ENCODE assay signal across 20 cellular contexts in the genomic region with DNA sequence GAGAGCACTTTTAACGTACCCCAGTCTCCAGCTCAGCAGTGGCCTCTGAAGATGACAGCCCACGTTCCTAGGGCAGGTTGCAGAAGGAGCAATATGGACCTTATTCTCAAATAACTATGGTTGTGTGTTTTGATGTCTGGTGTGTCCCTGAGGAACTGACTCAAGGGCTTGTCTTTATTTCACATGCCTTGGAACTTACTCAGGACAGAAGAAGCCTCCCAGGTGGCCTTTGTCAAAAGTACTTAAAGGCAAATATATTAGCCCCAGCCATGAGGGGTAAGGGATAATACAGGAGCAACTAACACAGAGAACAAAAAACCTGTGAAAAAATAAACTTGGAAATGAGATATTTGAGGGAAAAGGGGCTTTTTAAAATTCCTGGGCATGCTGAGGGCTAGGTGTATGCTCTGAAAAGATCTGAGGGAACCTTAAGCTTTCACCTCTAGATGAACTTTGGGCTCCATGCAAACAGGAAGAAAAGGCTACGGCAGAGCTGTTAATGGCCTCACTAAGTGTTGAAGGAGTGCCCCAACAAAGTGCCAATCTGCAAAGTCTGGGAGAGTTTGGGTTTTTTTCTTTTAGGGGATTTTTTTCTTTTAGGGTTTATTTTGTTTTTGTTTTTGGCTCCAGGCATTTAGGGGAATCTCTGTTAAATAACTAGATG. TPM values are rescaled to one million over a fixed set of nuclear protein-coding genes. Genes with fewer than 3 reads are reported as not detected.
DNase-seq lines count a peak whose midpoint lies in the region; ATAC-seq and TF ChIP-seq lines count a peak whose summit lies in the region.
"Had no signal": no experiment of that assay in that cellular context is flagged by ENCODE, and none has a peak within 500 bp of the region (broad histone marks: within the 10 kb centered on the region; RNA-seq: fewer than 3 reads in every experiment).

No MANE protein-coding gene starts in this region.

- no peak for TF ChIP-seq CTCF in CD4-positive, alpha-beta T cell (IDR thresholded peaks at IDR 0.05)
- no peak for TF ChIP-seq CTCF in chondrocyte (IDR thresholded peaks at IDR 0.05)
- TF ChIP-seq CTCF in CD8-positive, alpha-beta T cell (IDR thresholded peaks at IDR 0.05) = no peak

- no peak overlapping the region for H3K4me2 ChIP-seq in Karpas-422 (ENCODE audit: low read depth, low read length, poor library complexity, severe bottlenecking)

- no peak overlapping the region for H2AFZ ChIP-seq in Karpas-422 (ENCODE audit: low read length)

- no peak for DNase-seq in CD4-positive, alpha-beta T cell
- DNase-seq in Karpas-422 (no peak), chondrocyte (ENCODE audit: low spot score) (no peak), kidney tubule cell (ENCODE audit: low spot score) (peak; percentile 29)
- no peak for DNase-seq in activated CD8-positive, alpha-beta memory T cell treated with anti-CD3 and anti-CD28 coated beads, Interleukin-2, amount 50 U/mL, for 48 hours
- DNase-seq in CD8-positive, alpha-beta T cell = no peak
- DNase-seq: activated CD8-positive, alpha-beta T cell treated with anti-CD3 and anti-CD28 coated beads, Interleukin-2, amount 10 ng/mL, durations not matched to agents 7 days and 5 days; amniotic stem cell; GF-D8; H7; hippocampal formation; NCI-H1436 treated with DMSO at 0.1 percent for 48 hours; NCI-H524; OCI-M1; stimulated activated CD4-positive, alpha-beta T cell treated with anti-CD3 and anti-CD28 coated beads, Interleukin-1b, Interleukin-23, amount 100 ng/mL, for 48 hours had no signal

- peaks cover 3% of the 10 kb centered on the region for H3K9me3 Mint-ChIP-seq in CD4-positive, alpha-beta T cell
- H3K9me3 Mint-ChIP-seq in chondrocyte (ENCODE audit: low read depth) = peaks cover 5% of the 10 kb centered on the region
- no peaks in the 10 kb centered on the region for H3K9me3 Mint-ChIP-seq in CD8-positive, alpha-beta T cell

- no peak overlapping the region for H3K9ac ChIP-seq in Karpas-422 (ENCODE audit: low read length)

- H3K27ac Mint-ChIP-seq in CD4-positive, alpha-beta T cell = peak overlapping the region; percentile 3
- H3K27ac Mint-ChIP-seq in chondrocyte (ENCODE audit: unreplicated experiment) = peak overlapping the region; percentile 51
- no peak overlapping the region for H3K27ac Mint-ChIP-seq in CD8-positive, alpha-beta T cell
- H3K27ac Mint-ChIP-seq: activated CD8-positive, alpha-beta T cell treated with anti-CD3 and anti-CD28 coated beads, Interleukin-2, amount 10 ng/mL, durations not matched to agents 7 days and 5 days; activated T-helper 2 cell treated with anti-CD3 and anti-CD28 coated beads, Interferon-gamma antibody, Interleukin-2, Interleukin-4, amounts not matched to agents 10 μg/mL and 5 μg/mL and 100 μg/mL, durations not matched to agents 14 hours and 24 hours and 36 hours had no signal

- peaks cover 31% of the 10 kb centered on the region for H3K4me1 ChIP-seq in Karpas-422 (ENCODE audit: low read length)
- H3K4me1 ChIP-seq in CD8-positive, alpha-beta T cell (ENCODE audit: insufficient read depth, low read length) = peaks cover 15% of the 10 kb centered on the region

- no peaks in the 10 kb centered on the region for H4K20me1 ChIP-seq in Karpas-422 (ENCODE audit: insufficient read depth, low read depth, low read length)

- no peaks in the 10 kb centered on the region for H3K9me3 ChIP-seq in CD4-positive, alpha-beta T cell (ENCODE audit: control insufficient read depth, low read length)
- no peaks in the 10 kb centered on the region for H3K9me3 ChIP-seq in Karpas-422 (ENCODE audit: low read length)
- no peaks in the 10 kb centered on the region for H3K9me3 ChIP-seq in CD8-positive, alpha-beta T cell (ENCODE audit: low read length)
- H3K9me3 ChIP-seq: prostate gland had no signal

- intact Hi-C loops in CD4-positive, alpha-beta T cell (cut with DNase I, micrococcal nuclease) = loop anchor here in 1 of 2 experiments (5.0 kb wide), 1 partner anchor 76 kb away; no protein-coding TSS in a partner anchor
- intact Hi-C loops in CD8-positive, alpha-beta T cell (cut with DNase I, micrococcal nuclease) = loop anchor here in 1 of 2 experiments (10.0 kb wide), 1 partner anchor 1206 kb away; a partner anchor contains a TSS

- no peak for ATAC-seq in CD4-positive, alpha-beta T cell (ENCODE audit: poor library complexity)
- ATAC-seq in HG03097 (IDR thresholded peaks at IDR 0.05; ENCODE audit: low FRiP score, unreplicated experiment) (no peak), HG03095 (IDR thresholded peaks at IDR 0.05; ENCODE audit: unreplicated experiment) (no peak)
- ATAC-seq in CD8-positive, alpha-beta T cell = no peak
- ATAC-seq: activated CD8-positive, alpha-beta T cell treated with anti-CD3 and anti-CD28 coated beads, Interleukin-2, amount 10 ng/mL, durations not matched to agents 7 days and 5 days had no signal

- no peak overlapping the region for H3K4me3 Mint-ChIP-seq in CD4-positive, alpha-beta T cell
- H3K4me3 Mint-ChIP-seq in chondrocyte (ENCODE audit: unreplicated experiment) = no peak overlapping the region
- no peak overlapping the region for H3K4me3 Mint-ChIP-seq in CD8-positive, alpha-beta T cell
- H3K4me3 Mint-ChIP-seq: activated CD8-positive, alpha-beta T cell treated with anti-CD3 and anti-CD28 coated beads, Interleukin-2, amount 10 ng/mL, durations not matched to agents 7 days and 5 days had no signal

- H3K27me3 Mint-ChIP-seq in CD4-positive, alpha-beta T cell = no peaks in the 10 kb centered on the region
- no peaks in the 10 kb centered on the region for H3K27me3 Mint-ChIP-seq in chondrocyte (ENCODE audit: low read depth)
- no peaks in the 10 kb centered on the region for H3K27me3 Mint-ChIP-seq in CD8-positive, alpha-beta T cell (ENCODE audit: low read depth)

- peaks cover 6% of the 10 kb centered on the region; the same call in 1 of the 2 replicates for H3K79me2 ChIP-seq in Karpas-422 (ENCODE audit: low read length)

- H3K9me2 ChIP-seq in Karpas-422 (replicated peaks; ENCODE audit: insufficient read depth, low read length) = no peaks in the 10 kb centered on the region

- H3K27ac ChIP-seq in CD4-positive, alpha-beta T cell (ENCODE audit: low read depth, low read length) = no peak overlapping the region
- 0 out of 2 replicates have a peak overlapping the region, but pooled peaks have one; percentile 29 for H3K27ac ChIP-seq in Karpas-422 (ENCODE audit: low read length)
- no peak overlapping the region for H3K27ac ChIP-seq in CD8-positive, alpha-beta T cell (ENCODE audit: low read depth, low read length)
- H3K27ac ChIP-seq: coronary artery, prostate gland had no signal

- peaks cover 23% of the 10 kb centered on the region for H3K4me1 Mint-ChIP-seq in CD4-positive, alpha-beta T cell (ENCODE audit: low read depth)
- peaks cover 27% of the 10 kb centered on the region for H3K4me1 Mint-ChIP-seq in chondrocyte (ENCODE audit: low read depth)
- H3K4me1 Mint-ChIP-seq in CD8-positive, alpha-beta T cell (ENCODE audit: low read depth) = peaks cover 13% of the 10 kb centered on the region

- POLR2A ChIA-PET in CD4-positive, alpha-beta T cell (lab: Charles Lee) = no interaction called here
- POLR2A ChIA-PET in CD8-positive, alpha-beta T cell (lab: Charles Lee) = no interaction called here

- H3K4me3 ChIP-seq in Karpas-422 (ENCODE audit: low read length) = no peak overlapping the region
- H3K4me3 ChIP-seq in CD8-positive, alpha-beta T cell (ENCODE audit: low read depth, low read length) = no peak overlapping the region
- H3K4me3 ChIP-seq: coronary artery, prostate gland had no signal

- peaks cover 11% of the 10 kb centered on the region; the same call in 1 of the 2 replicates for H3K36me3 ChIP-seq in Karpas-422 (ENCODE audit: insufficient read depth, low read length)
- no peaks in the 10 kb centered on the region for H3K36me3 ChIP-seq in CD8-positive, alpha-beta T cell (ENCODE audit: insufficient read depth, low read length)
- H3K36me3 ChIP-seq: prostate gland had no signal

- CTCF ChIA-PET in CD4-positive, alpha-beta T cell (lab: Charles Lee) = interaction anchor here (0.7 kb wide), 1 partner anchor 13 kb away, joined by 5 read pairs; no protein-coding TSS in a partner anchor
- CTCF ChIA-PET in CD8-positive, alpha-beta T cell (lab: Charles Lee) = interaction anchor here (0.7 kb wide), 1 partner anchor 10 kb away, joined by 3 read pairs; no protein-coding TSS in a partner anchor

- H3K27me3 ChIP-seq in CD4-positive, alpha-beta T cell (ENCODE audit: control insufficient read depth, insufficient read depth, low read length) = no peaks in the 10 kb centered on the region
- H3K27me3 ChIP-seq in Karpas-422 (ENCODE audit: low read length) = no peaks in the 10 kb centered on the region
- H3K27me3 ChIP-seq in CD8-positive, alpha-beta T cell (ENCODE audit: insufficient read depth, low read length) = no peaks in the 10 kb centered on the region

- peaks cover 48% of the 10 kb centered on the region for H3K36me3 Mint-ChIP-seq in CD4-positive, alpha-beta T cell (ENCODE audit: low read depth)
- H3K36me3 Mint-ChIP-seq in chondrocyte (ENCODE audit: low read depth) = peaks cover 6% of the 10 kb centered on the region
- peaks cover 45% of the 10 kb centered on the region for H3K36me3 Mint-ChIP-seq in CD8-positive, alpha-beta T cell

RNA-seq across cellular contexts. Expression of a gene that starts 40.3 kb away (rescaled TPM):
- 10 to 100 TPM; 14.2 to 16.0 TPM for total RNA-seq in CD4-positive, alpha-beta T cell
- 11.1 and 29.7 TPM in 2 replicates for total RNA-seq in Karpas-422 (2014; rRNA removed; shearing (Covaris generic); ENCODE audit: low replicate concordance)
- 9.9 to 14.7 TPM (median 11.2 TPM) in 3 replicates for total RNA-seq in chondrocyte
- total RNA-seq in CD8-positive, alpha-beta T cell = 10 to 100 TPM; 11.1 to 11.6 TPM
